25 cellular contexts compared by ENCODE assay signal in genomic region chr6:136085370-136086115, GRCh38.
DNase-seq lines count a peak whose midpoint lies in the region; ATAC-seq and FAIRE-seq lines count a peak whose summit lies in the region.
"Had no signal": no experiment of that assay in that cellular context is flagged by ENCODE, and none has a peak within 500 bp of the region (broad histone marks: within the 10 kb centered on the region; RNA-seq: fewer than 3 reads in every experiment).

No MANE protein-coding gene starts in this region.

- no peaks in the 10 kb centered on the region for H3K9me3 Mint-ChIP-seq in activated T-helper 2 cell treated with anti-CD3 and anti-CD28 coated beads, Interferon-gamma antibody, Interleukin-2, Interleukin-4, amounts not matched to agents 10 μg/mL and 5 μg/mL and 100 μg/mL, durations not matched to agents 14 hours and 24 hours and 36 hours
- H3K9me3 Mint-ChIP-seq: naive thymus-derived CD4-positive, alpha-beta T cell; stimulated activated naive B cell treated with anti-CD40 and anti-IgM and Interleukin-4, amounts not matched to agents 10 μg/mL and 1 μg/mL and 100 μg/mL, for 72 hours had no signal

- no peak overlapping the region for H3K27ac Mint-ChIP-seq in activated T-helper 2 cell treated with anti-CD3 and anti-CD28 coated beads, Interferon-gamma antibody, Interleukin-2, Interleukin-4, amounts not matched to agents 10 μg/mL and 5 μg/mL and 100 μg/mL, durations not matched to agents 14 hours and 24 hours and 36 hours
- H3K27ac Mint-ChIP-seq: naive thymus-derived CD4-positive, alpha-beta T cell; stimulated activated naive B cell treated with anti-CD40 and anti-IgM and Interleukin-4, amounts not matched to agents 10 μg/mL and 1 μg/mL and 100 μg/mL, for 72 hours had no signal

- H3K4me3 Mint-ChIP-seq in activated T-helper 2 cell treated with anti-CD3 and anti-CD28 coated beads, Interferon-gamma antibody, Interleukin-2, Interleukin-4, amounts not matched to agents 10 μg/mL and 5 μg/mL and 100 μg/mL, durations not matched to agents 14 hours and 24 hours and 36 hours (ENCODE audit: low read depth): no peak overlapping the region
- H3K4me3 Mint-ChIP-seq: naive thymus-derived CD4-positive, alpha-beta T cell; stimulated activated naive B cell treated with anti-CD40 and anti-IgM and Interleukin-4, amounts not matched to agents 10 μg/mL and 1 μg/mL and 100 μg/mL, for 72 hours had no signal

- no peak overlapping the region for H3K4me3 ChIP-seq in skeletal muscle satellite cell (ENCODE audit: low read length)
- H3K4me3 ChIP-seq: pancreas, thyroid gland had no signal

- peak overlapping the region; percentile 41 for H3K4me2 ChIP-seq in skeletal muscle satellite cell (ENCODE audit: low read length)

- H3K4me1 Mint-ChIP-seq in activated T-helper 2 cell treated with anti-CD3 and anti-CD28 coated beads, Interferon-gamma antibody, Interleukin-2, Interleukin-4, amounts not matched to agents 10 μg/mL and 5 μg/mL and 100 μg/mL, durations not matched to agents 14 hours and 24 hours and 36 hours (ENCODE audit: low read depth): peaks cover 18% of the 10 kb centered on the region
- H3K4me1 Mint-ChIP-seq: stimulated activated naive B cell treated with anti-CD40 and anti-IgM and Interleukin-4, amounts not matched to agents 10 μg/mL and 1 μg/mL and 100 μg/mL, for 72 hours had no signal

- H3K36me3 Mint-ChIP-seq in activated T-helper 2 cell treated with anti-CD3 and anti-CD28 coated beads, Interferon-gamma antibody, Interleukin-2, Interleukin-4, amounts not matched to agents 10 μg/mL and 5 μg/mL and 100 μg/mL, durations not matched to agents 14 hours and 24 hours and 36 hours (ENCODE audit: low read depth): peaks cover 17% of the 10 kb centered on the region
- H3K36me3 Mint-ChIP-seq: naive thymus-derived CD4-positive, alpha-beta T cell had no signal

- FAIRE-seq in RCC 7860 (lab: Jason Lieb, UNC): peak; percentile 30
- FAIRE-seq: endothelial cell of umbilical vein, HepG2, islet of Langerhans, pancreas had no signal

- peak overlapping the region; percentile 9 for H3K9ac ChIP-seq in skeletal muscle satellite cell (ENCODE audit: low read depth, low read length)

- no peaks in the 10 kb centered on the region for H3K36me3 ChIP-seq in skeletal muscle satellite cell (ENCODE audit: insufficient read depth, low read length)
- H3K36me3 ChIP-seq: pancreas, thyroid gland had no signal

- intact Hi-C loops in activated T-helper 2 cell treated with anti-CD3 and anti-CD28 coated beads, Interferon-gamma antibody, Interleukin-2, Interleukin-4, amounts not matched to agents 10 μg/mL and 5 μg/mL and 100 μg/mL, durations not matched to agents 14 hours and 24 hours and 36 hours (cut with micrococcal nuclease): no loop called here

- H3K27me3 ChIP-seq in skeletal muscle satellite cell (ENCODE audit: control insufficient read depth, insufficient read depth, low read length): no peaks in the 10 kb centered on the region
- H3K27me3 ChIP-seq: foreskin keratinocyte, pancreas, thyroid gland had no signal

- no peaks in the 10 kb centered on the region for H3K9me3 ChIP-seq in skeletal muscle satellite cell (replicated peaks; ENCODE audit: low read length)
- H3K9me3 ChIP-seq: pancreas, thyroid gland had no signal

- no peak for ATAC-seq in GM21576 (IDR thresholded peaks at IDR 0.05; ENCODE audit: unreplicated experiment)
- ATAC-seq: foreskin keratinocyte; HepG2; naive thymus-derived CD4-positive, alpha-beta T cell; pancreas; stimulated activated naive B cell treated with anti-CD40 and anti-IgM and Interleukin-4, amounts not matched to agents 10 μg/mL and 1 μg/mL and 100 μg/mL, for 72 hours had no signal

- DNase-seq in EH (ENCODE audit: low read depth) (peak; percentile 72), RCC 7860 (ENCODE audit: low spot score) (no peak), iris pigment epithelial cell (ENCODE audit: low read depth) (peak; percentile 77), dermis blood vessel endothelial cell (no peak), medulla oblongata (ENCODE audit: extremely low spot score) (no peak)
- DNase-seq in activated T-helper 2 cell treated with anti-CD3 and anti-CD28 coated beads, Interferon-gamma antibody, Interleukin-2, Interleukin-4, amounts not matched to agents 10 μg/mL and 5 μg/mL and 100 μg/mL, durations not matched to agents 14 hours and 24 hours and 36 hours (ENCODE audit: low spot score): no peak
- DNase-seq: activated CD4-positive, alpha-beta T cell treated with anti-CD3 and anti-CD28 coated beads, Interleukin-2, amount 50 U/mL, for 1 hour; activated CD8-positive, alpha-beta memory T cell treated with anti-CD3 and anti-CD28 coated beads, Interleukin-2, amount 50 U/mL, for 4 hours; DMS79 treated with DMSO at 0.1 percent for 48 hours; foreskin keratinocyte; hippocampal formation; mammary epithelial cell; naive thymus-derived CD4-positive, alpha-beta T cell; NCI-H1417 treated with DMSO at 0.1 percent for 48 hours; pancreas; SIG-M5; stimulated activated CD4-positive, alpha-beta T cell treated with anti-CD3 and anti-CD28 coated beads, Interleukin-1b, Interleukin-23, amount 100 ng/mL, for 48 hours; stimulated activated naive B cell treated with anti-CD40 and anti-IgM and Interleukin-4, amounts not matched to agents 10 μg/mL and 1 μg/mL and 100 μg/mL, for 72 hours; T-helper 1 cell; thyroid gland had no signal

- peaks cover 39% of the 10 kb centered on the region for H3K4me1 ChIP-seq in skeletal muscle satellite cell (ENCODE audit: control insufficient read depth, insufficient read depth, low read length)
- H3K4me1 ChIP-seq: foreskin keratinocyte, pancreas, thyroid gland had no signal

- H3K27me3 Mint-ChIP-seq in activated T-helper 2 cell treated with anti-CD3 and anti-CD28 coated beads, Interferon-gamma antibody, Interleukin-2, Interleukin-4, amounts not matched to agents 10 μg/mL and 5 μg/mL and 100 μg/mL, durations not matched to agents 14 hours and 24 hours and 36 hours (ENCODE audit: low read depth): no peaks in the 10 kb centered on the region
- H3K27me3 Mint-ChIP-seq: naive thymus-derived CD4-positive, alpha-beta T cell; stimulated activated naive B cell treated with anti-CD40 and anti-IgM and Interleukin-4, amounts not matched to agents 10 μg/mL and 1 μg/mL and 100 μg/mL, for 72 hours had no signal

Comparison
In these comparisons a context has a peak if more than half of its experiments do, and no peak if none do; other contexts are left out.
1. DNase-seq: peak in EH (single experiment) and iris pigment epithelial cell (single experiment); none in RCC 7860 (single experiment), dermis blood vessel endothelial cell (single experiment), activated T-helper 2 cell treated with anti-CD3 and anti-CD28 coated beads, Interferon-gamma antibody, Interleukin-2, Interleukin-4, amounts not matched to agents 10 μg/mL and 5 μg/mL and 100 μg/mL, durations not matched to agents 14 hours and 24 hours and 36 hours (single experiment) and medulla oblongata (single experiment).